1 cellular context compared by ENCODE assay signal in genomic region chr2:20998972-20999905, GRCh38.
TF ChIP-seq lines count a peak whose summit lies in the region.

No MANE protein-coding gene starts in this region.

TF ChIP-seq in HepG2, 621 proteins besides CTCF, POLR2A, EP300 and RAD21 (continues in another document):
- TF ChIP-seq, protein P1, sequence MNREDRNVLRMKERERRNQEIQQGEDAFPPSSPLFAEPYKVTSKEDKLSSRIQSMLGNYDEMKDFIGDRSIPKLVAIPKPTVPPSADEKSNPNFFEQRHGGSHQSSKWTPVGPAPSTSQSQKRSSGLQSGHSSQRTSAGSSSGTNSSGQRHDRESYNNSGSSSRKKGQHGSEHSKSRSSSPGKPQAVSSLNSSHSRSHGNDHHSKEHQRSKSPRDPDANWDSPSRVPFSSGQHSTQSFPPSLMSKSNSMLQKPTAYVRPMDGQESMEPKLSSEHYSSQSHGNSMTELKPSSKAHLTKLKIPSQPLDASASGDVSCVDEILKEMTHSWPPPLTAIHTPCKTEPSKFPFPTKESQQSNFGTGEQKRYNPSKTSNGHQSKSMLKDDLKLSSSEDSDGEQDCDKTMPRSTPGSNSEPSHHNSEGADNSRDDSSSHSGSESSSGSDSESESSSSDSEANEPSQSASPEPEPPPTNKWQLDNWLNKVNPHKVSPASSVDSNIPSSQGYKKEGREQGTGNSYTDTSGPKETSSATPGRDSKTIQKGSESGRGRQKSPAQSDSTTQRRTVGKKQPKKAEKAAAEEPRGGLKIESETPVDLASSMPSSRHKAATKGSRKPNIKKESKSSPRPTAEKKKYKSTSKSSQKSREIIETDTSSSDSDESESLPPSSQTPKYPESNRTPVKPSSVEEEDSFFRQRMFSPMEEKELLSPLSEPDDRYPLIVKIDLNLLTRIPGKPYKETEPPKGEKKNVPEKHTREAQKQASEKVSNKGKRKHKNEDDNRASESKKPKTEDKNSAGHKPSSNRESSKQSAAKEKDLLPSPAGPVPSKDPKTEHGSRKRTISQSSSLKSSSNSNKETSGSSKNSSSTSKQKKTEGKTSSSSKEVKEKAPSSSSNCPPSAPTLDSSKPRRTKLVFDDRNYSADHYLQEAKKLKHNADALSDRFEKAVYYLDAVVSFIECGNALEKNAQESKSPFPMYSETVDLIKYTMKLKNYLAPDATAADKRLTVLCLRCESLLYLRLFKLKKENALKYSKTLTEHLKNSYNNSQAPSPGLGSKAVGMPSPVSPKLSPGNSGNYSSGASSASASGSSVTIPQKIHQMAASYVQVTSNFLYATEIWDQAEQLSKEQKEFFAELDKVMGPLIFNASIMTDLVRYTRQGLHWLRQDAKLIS (CRISPR knock-in tag; IDR thresholded peaks at IDR 0.05): no peak
- TF ChIP-seq, protein P2, sequence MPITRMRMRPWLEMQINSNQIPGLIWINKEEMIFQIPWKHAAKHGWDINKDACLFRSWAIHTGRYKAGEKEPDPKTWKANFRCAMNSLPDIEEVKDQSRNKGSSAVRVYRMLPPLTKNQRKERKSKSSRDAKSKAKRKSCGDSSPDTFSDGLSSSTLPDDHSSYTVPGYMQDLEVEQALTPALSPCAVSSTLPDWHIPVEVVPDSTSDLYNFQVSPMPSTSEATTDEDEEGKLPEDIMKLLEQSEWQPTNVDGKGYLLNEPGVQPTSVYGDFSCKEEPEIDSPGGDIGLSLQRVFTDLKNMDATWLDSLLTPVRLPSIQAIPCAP (CRISPR knock-in tag; IDR thresholded peaks at IDR 0.05; ENCODE audit: low read depth): no peak
- TF ChIP-seq HNF1B (CRISPR knock-in tag; IDR thresholded peaks at IDR 0.05): no peak
- peak; percentile 46; the same call in 1 of the 2 replicates for TF ChIP-seq THRA (CRISPR knock-in tag; IDR thresholded peaks at IDR 0.05; ENCODE audit: borderline replicate concordance)
- TF ChIP-seq SP4 (CRISPR knock-in tag; IDR thresholded peaks at IDR 0.05): no peak
- no peak for TF ChIP-seq ZNF343 (CRISPR knock-in tag; IDR thresholded peaks at IDR 0.05)
- TF ChIP-seq, protein P3, sequence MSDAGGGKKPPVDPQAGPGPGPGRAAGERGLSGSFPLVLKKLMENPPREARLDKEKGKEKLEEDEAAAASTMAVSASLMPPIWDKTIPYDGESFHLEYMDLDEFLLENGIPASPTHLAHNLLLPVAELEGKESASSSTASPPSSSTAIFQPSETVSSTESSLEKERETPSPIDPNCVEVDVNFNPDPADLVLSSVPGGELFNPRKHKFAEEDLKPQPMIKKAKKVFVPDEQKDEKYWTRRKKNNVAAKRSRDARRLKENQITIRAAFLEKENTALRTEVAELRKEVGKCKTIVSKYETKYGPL (CRISPR knock-in tag; IDR thresholded peaks at IDR 0.05): peak; percentile 43; the same call in 1 of the 2 replicates
- TF ChIP-seq, protein P4, sequence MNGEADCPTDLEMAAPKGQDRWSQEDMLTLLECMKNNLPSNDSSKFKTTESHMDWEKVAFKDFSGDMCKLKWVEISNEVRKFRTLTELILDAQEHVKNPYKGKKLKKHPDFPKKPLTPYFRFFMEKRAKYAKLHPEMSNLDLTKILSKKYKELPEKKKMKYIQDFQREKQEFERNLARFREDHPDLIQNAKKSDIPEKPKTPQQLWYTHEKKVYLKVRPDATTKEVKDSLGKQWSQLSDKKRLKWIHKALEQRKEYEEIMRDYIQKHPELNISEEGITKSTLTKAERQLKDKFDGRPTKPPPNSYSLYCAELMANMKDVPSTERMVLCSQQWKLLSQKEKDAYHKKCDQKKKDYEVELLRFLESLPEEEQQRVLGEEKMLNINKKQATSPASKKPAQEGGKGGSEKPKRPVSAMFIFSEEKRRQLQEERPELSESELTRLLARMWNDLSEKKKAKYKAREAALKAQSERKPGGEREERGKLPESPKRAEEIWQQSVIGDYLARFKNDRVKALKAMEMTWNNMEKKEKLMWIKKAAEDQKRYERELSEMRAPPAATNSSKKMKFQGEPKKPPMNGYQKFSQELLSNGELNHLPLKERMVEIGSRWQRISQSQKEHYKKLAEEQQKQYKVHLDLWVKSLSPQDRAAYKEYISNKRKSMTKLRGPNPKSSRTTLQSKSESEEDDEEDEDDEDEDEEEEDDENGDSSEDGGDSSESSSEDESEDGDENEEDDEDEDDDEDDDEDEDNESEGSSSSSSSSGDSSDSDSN (CRISPR knock-in tag; IDR thresholded peaks at IDR 0.05): no peak; the same call in 1 of the 2 replicates
- TF ChIP-seq ZNF619 (CRISPR knock-in tag; IDR thresholded peaks at IDR 0.05): no peak
- TF ChIP-seq ZNF749 (CRISPR knock-in tag; IDR thresholded peaks at IDR 0.05; ENCODE audit: borderline replicate concordance): peak; percentile 61; the same call in 1 of the 2 replicates
- TF ChIP-seq, protein P5, sequence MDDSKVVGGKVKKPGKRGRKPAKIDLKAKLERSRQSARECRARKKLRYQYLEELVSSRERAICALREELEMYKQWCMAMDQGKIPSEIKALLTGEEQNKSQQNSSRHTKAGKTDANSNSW (CRISPR knock-in tag; IDR thresholded peaks at IDR 0.05; ENCODE audit: borderline replicate concordance): no peak
- no peak for TF ChIP-seq THAP8 (CRISPR knock-in tag; IDR thresholded peaks at IDR 0.05; ENCODE audit: borderline replicate concordance)
- TF ChIP-seq SP2 (CRISPR knock-in tag; IDR thresholded peaks at IDR 0.05): no peak
- TF ChIP-seq MTF1 (CRISPR knock-in tag; IDR thresholded peaks at IDR 0.05): 0 out of 2 replicates have a peak, but pooled peaks have one; percentile 47
- TF ChIP-seq, protein P6, sequence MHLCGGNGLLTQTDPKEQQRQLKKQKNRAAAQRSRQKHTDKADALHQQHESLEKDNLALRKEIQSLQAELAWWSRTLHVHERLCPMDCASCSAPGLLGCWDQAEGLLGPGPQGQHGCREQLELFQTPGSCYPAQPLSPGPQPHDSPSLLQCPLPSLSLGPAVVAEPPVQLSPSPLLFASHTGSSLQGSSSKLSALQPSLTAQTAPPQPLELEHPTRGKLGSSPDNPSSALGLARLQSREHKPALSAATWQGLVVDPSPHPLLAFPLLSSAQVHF (CRISPR knock-in tag; IDR thresholded peaks at IDR 0.05): 0 out of 2 replicates have a peak, but pooled peaks have one; percentile 22
- no peak for TF ChIP-seq ZNF292 (CRISPR knock-in tag; IDR thresholded peaks at IDR 0.05; ENCODE audit: borderline replicate concordance, low read depth)
- TF ChIP-seq ZNF383 (CRISPR knock-in tag; IDR thresholded peaks at IDR 0.05; ENCODE audit: borderline replicate concordance): 0 out of 2 replicates have a peak, but pooled peaks have one; percentile 31
- 0 out of 2 replicates have a peak, but pooled peaks have one; percentile 47 for TF ChIP-seq ZNF318 (CRISPR knock-in tag; IDR thresholded peaks at IDR 0.05)
- TF ChIP-seq, protein P7, sequence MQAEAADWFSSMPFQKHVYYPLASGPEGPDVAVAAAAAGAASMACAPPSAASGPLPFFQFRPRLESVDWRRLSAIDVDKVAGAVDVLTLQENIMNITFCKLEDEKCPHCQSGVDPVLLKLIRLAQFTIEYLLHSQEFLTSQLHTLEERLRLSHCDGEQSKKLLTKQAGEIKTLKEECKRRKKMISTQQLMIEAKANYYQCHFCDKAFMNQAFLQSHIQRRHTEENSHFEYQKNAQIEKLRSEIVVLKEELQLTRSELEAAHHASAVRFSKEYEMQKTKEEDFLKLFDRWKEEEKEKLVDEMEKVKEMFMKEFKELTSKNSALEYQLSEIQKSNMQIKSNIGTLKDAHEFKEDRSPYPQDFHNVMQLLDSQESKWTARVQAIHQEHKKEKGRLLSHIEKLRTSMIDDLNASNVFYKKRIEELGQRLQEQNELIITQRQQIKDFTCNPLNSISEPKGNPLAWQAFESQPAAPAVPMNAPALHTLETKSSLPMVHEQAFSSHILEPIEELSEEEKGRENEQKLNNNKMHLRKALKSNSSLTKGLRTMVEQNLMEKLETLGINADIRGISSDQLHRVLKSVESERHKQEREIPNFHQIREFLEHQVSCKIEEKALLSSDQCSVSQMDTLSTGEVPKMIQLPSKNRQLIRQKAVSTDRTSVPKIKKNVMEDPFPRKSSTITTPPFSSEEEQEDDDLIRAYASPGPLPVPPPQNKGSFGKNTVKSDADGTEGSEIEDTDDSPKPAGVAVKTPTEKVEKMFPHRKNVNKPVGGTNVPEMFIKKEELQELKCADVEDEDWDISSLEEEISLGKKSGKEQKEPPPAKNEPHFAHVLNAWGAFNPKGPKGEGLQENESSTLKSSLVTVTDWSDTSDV (CRISPR knock-in tag; IDR thresholded peaks at IDR 0.05): no peak
- TF ChIP-seq SP140L (CRISPR knock-in tag; IDR thresholded peaks at IDR 0.05; ENCODE audit: borderline replicate concordance): no peak
- TF ChIP-seq ZNF615 (CRISPR knock-in tag; IDR thresholded peaks at IDR 0.05; ENCODE audit: borderline replicate concordance): no peak; the same call in 1 of the 2 replicates
- no peak for TF ChIP-seq TEAD3 (CRISPR knock-in tag; optimal IDR thresholded peaks at IDR 0.05; ENCODE audit: borderline replicate concordance)
- TF ChIP-seq, protein P8, sequence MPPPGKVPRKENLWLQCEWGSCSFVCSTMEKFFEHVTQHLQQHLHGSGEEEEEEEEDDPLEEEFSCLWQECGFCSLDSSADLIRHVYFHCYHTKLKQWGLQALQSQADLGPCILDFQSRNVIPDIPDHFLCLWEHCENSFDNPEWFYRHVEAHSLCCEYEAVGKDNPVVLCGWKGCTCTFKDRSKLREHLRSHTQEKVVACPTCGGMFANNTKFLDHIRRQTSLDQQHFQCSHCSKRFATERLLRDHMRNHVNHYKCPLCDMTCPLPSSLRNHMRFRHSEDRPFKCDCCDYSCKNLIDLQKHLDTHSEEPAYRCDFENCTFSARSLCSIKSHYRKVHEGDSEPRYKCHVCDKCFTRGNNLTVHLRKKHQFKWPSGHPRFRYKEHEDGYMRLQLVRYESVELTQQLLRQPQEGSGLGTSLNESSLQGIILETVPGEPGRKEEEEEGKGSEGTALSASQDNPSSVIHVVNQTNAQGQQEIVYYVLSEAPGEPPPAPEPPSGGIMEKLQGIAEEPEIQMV (CRISPR knock-in tag; IDR thresholded peaks at IDR 0.05; ENCODE audit: low read depth): no peak
- no peak for TF ChIP-seq NFKB2 (CRISPR knock-in tag; IDR thresholded peaks at IDR 0.05; ENCODE audit: borderline replicate concordance)
